Comparison of ENCODE assay signal across 8 cellular contexts in the genomic region with DNA sequence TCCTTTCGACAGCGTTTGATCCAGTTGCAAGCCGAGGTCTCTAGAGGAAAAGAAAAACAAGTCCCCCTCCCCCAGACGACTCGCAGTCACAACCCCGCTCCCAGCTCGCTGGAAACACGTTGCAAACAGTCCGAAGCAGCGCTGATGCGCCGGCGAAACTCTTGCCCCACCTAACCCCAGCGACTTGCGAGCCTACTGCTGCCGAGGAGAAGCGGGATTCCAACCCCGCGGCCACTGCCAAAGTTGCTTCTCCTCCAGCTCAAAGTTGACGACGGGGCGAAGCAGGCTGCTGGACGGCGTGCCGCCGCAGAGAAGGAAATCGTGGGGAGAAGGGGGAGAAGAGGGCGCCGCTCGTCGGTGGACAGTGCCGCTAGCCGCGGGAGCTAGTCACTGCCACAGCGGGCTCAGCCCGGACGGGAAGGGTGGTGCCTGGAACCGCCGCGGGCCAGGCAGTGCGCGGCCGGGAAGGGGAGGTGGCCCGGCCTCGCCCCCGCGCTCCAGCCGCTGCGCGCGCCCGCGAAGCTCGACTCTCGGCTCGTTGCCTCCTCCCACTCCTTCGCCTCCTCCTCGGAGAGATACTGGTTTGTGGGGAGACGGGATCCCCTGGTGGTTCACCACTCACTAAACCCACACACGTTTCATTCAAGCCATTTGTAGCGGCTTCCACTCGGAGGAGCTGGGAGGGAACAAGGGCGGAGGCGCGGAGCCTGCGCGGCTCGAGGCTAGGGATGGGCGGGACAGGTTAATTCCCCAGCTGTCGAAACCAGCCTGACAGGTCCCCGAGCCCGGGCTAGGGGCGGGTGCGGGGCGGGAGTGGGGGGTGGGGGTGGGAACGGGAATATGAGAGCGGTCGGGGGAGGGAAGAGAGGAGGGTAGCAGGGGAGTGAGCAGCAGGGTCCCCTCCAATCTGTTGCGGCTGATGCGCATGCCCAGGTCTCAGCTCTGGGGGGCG. TPM values are rescaled to one million over a fixed set of nuclear protein-coding genes. Genes with fewer than 3 reads are reported as not detected.
DNase-seq lines count a peak whose midpoint lies in the region; ATAC-seq, FAIRE-seq and TF ChIP-seq lines count a peak whose summit lies in the region.

A gene with protein sequence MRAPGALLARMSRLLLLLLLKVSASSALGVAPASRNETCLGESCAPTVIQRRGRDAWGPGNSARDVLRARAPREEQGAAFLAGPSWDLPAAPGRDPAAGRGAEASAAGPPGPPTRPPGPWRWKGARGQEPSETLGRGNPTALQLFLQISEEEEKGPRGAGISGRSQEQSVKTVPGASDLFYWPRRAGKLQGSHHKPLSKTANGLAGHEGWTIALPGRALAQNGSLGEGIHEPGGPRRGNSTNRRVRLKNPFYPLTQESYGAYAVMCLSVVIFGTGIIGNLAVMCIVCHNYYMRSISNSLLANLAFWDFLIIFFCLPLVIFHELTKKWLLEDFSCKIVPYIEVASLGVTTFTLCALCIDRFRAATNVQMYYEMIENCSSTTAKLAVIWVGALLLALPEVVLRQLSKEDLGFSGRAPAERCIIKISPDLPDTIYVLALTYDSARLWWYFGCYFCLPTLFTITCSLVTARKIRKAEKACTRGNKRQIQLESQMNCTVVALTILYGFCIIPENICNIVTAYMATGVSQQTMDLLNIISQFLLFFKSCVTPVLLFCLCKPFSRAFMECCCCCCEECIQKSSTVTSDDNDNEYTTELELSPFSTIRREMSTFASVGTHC (minus strand): TSS at position 392 of the 952 bp plus-strand sequence. CDS start 816 bp downstream, outside the sequence.

- peaks cover 3% of the 10 kb centered on the region for H3K9me3 Mint-ChIP-seq in chondrocyte (ENCODE audit: low read depth)

- H3K4me3 ChIP-seq in kidney (ENCODE audit: low read length in 2 of 2), result peak within 1 kb of the TSS; percentile 38 to 43

- peaks cover 2% of the 10 kb centered on the region for H3K27me3 Mint-ChIP-seq in chondrocyte (ENCODE audit: low read depth)

- no peak within 1 kb of the TSS for H3K9ac ChIP-seq in kidney (ENCODE audit: low read length in 2 of 2)

- TF ChIP-seq CTCF in chondrocyte (IDR thresholded peaks at IDR 0.05) (peak; percentile 72), kidney (IDR thresholded peaks at IDR 0.05; ENCODE audit: borderline replicate concordance, extremely low read depth, insufficient read depth) (no peak)

- peak; percentile 39 for DNase-seq in GM04503 (ENCODE audit: low read depth)
- DNase-seq in KBM-7, result peak; percentile 64
- DNase-seq in SKM-1 treated with dmso at 0.1 percent for 144 hours (lab: John Stamatoyannopoulos, UW; ENCODE audit: unreplicated experiment), result peak; percentile 80
- peak; percentile 90 for DNase-seq in chondrocyte (ENCODE audit: low spot score)
- DNase-seq in kidney, result peak; percentile 87
- DNase-seq in smooth muscle cell of the brain vasculature (ENCODE audit: low read depth, low spot score), result peak; percentile 12
- no peak for DNase-seq in GM19240 (ENCODE audit: insufficient read length, low spot score)

- intact Hi-C loops in kidney (cut with DNase I), result no loop called here

- H3K4me1 ChIP-seq in kidney (ENCODE audit: control insufficient read depth in 1 of 2, insufficient read depth in 1 of 2, low read depth in 1 of 2, low read length in 2 of 2), result peaks cover 0 to 2% of the 10 kb centered on the region in 2 donors

- H3K36me3 ChIP-seq in kidney (ENCODE audit: control insufficient read depth in 1 of 2, insufficient read depth in 2 of 2, low read length in 2 of 2), result no peaks in the 10 kb centered on the region

- no peaks in the 10 kb centered on the region for H3K9me3 ChIP-seq in kidney (ENCODE audit: control insufficient read depth in 1 of 2, low read length in 2 of 2)

- H3K27ac Mint-ChIP-seq in chondrocyte (ENCODE audit: unreplicated experiment), result no peak within 1 kb of the TSS

- peak within 1 kb of the TSS; percentile 79 for H3K4me3 Mint-ChIP-seq in chondrocyte (ENCODE audit: unreplicated experiment)

- no peak within 1 kb of the TSS for H3K27ac ChIP-seq in kidney (ENCODE audit: low read depth in 2 of 2, low read length in 2 of 2)

- H3K4me1 Mint-ChIP-seq in chondrocyte (ENCODE audit: low read depth), result peaks cover 20% of the 10 kb centered on the region

- no peaks in the 10 kb centered on the region for H3K36me3 Mint-ChIP-seq in chondrocyte (ENCODE audit: low read depth)

- ATAC-seq in GM21737 (IDR thresholded peaks at IDR 0.05; ENCODE audit: unreplicated experiment), result peak; percentile 70

- FAIRE-seq in kidney (lab: Jason Lieb, UNC), result no peak

- in situ Hi-C loops in KBM-7 (cut with MboI; ENCODE audit: low pct_unique_long_range_greater_than_20kb, low sequenced_read_pairs), result no loop called here

RNA-seq across cellular contexts. Expression of the gene that starts here (rescaled TPM):
- total RNA-seq in chondrocyte (1.6 to 3.2 TPM (median 2.2 TPM) in 3 replicates), kidney (4.4 TPM)
- polyA plus RNA-seq in kidney (ENCODE audit: insufficient read depth, low read depth, low replicate concordance), result 0.60 TPM
